In genomic region chr20:54207743-54208491, GRCh38 we compare ENCODE assay signal across 8 cellular contexts. TPM values are rescaled to one million over a fixed set of nuclear protein-coding genes. Genes with fewer than 3 reads are reported as not detected.
DNase-seq lines count a peak whose midpoint lies in the region; ATAC-seq, FAIRE-seq and TF ChIP-seq lines count a peak whose summit lies in the region.

TSS of gene PFDN4 (plus strand) at chr20:54208087. CDS start at chr20:54208101, 14 bp downstream.

- peak within 1 kb of the TSS; percentile 89 for H3K4me2 ChIP-seq in HepG2 (ENCODE audit: low read depth, low read length)

- WGBS in HepG2 (ENCODE audit: low lambda C conversion rate): under 1% methylated on average over 35 of the region's 73 CpGs

- peak within 1 kb of the TSS; percentile 94 for H3K4me3 Mint-ChIP-seq in activated CD4-positive, alpha-beta T cell treated with anti-CD3 and anti-CD28 coated beads, Interleukin-2, amount 10 ng/mL, durations not matched to agents 7 days and 5 days

- no peaks in the 10 kb centered on the region for H3K9me3 Mint-ChIP-seq in activated CD4-positive, alpha-beta T cell treated with anti-CD3 and anti-CD28 coated beads, Interleukin-2, amount 10 ng/mL, durations not matched to agents 7 days and 5 days

- H3K9ac ChIP-seq in HepG2 (ENCODE audit: insufficient read depth, low read depth, low read length): peak within 1 kb of the TSS; percentile 97

- TF ChIP-seq RAD21 in HepG2 (CRISPR knock-in tag; IDR thresholded peaks at IDR 0.05): peak; percentile 63

- CTCF ChIA-PET in activated CD4-positive, alpha-beta T cell treated with anti-CD3 and anti-CD28 coated beads, Interleukin-2, amount 10 ng/mL, durations not matched to agents 7 days and 5 days (lab: Charles Lee): interaction anchor here (0.6 to 1.7 kb wide), 15 partner anchors 8 to 441 kb away, joined by 3 to 8 read pairs (median 3); no protein-coding TSS in a partner anchor
- CTCF ChIA-PET in HepG2 (lab: Yijun Ruan, JAX; ENCODE audit: low intra/inter-chr PET ratio, low total read pairs): interaction anchor here (1.1 to 2.2 kb wide), 2 partner anchors 8 to 111 kb away, joined by 3 to 7 read pairs; no protein-coding TSS in a partner anchor

- peaks cover 0 to 6% of the 10 kb centered on the region in 2 experiments; a peak in 1 of 5 replicates for H3K27me3 ChIP-seq in HepG2 (ENCODE audit: control insufficient read depth in 1 of 2, insufficient read depth in 2 of 2, low read length in 2 of 2)

- POLR2A ChIA-PET in activated CD4-positive, alpha-beta T cell treated with anti-CD3 and anti-CD28 coated beads, Interleukin-2, amount 10 ng/mL, durations not matched to agents 7 days and 5 days (lab: Charles Lee): interaction anchor here (0.7 kb wide), 1 partner anchor 658 kb away, joined by 3 read pairs; no protein-coding TSS in a partner anchor
- POLR2A ChIA-PET in HepG2 (lab: Yijun Ruan, JAX): interaction anchor here (0.7 to 2.7 kb wide), 17 partner anchors 11 to 707 kb away, joined by 3 to 24 read pairs (median 4); partner anchors contain the start of gene BCAS1

- H4K20me1 ChIP-seq in HepG2 (ENCODE audit: insufficient read depth, low read length): peaks cover 29% of the 10 kb centered on the region

- TSS peak; percentile 46 for BruUV-seq in HepG2 (replicated peaks; lab: Mats Ljungman, UMichigan)

- H3K79me2 ChIP-seq in HepG2 (ENCODE audit: insufficient read depth, low read length): peaks cover 47% of the 10 kb centered on the region

- TF ChIP-seq EP300 in HepG2 (IDR thresholded peaks at IDR 0.05; ENCODE audit: low read depth in 2 of 2, low read length in 2 of 2): peak; percentile 43 to 61; a peak in 3 of 4 replicates
- TF ChIP-seq EP300 in HepG2 (CRISPR knock-in tag; IDR thresholded peaks at IDR 0.05; ENCODE audit: borderline replicate concordance): no peak; the same call in 1 of the 2 replicates

- H3K36me3 ChIP-seq in HepG2 (replicated peaks in 1 of 2; ENCODE audit: control insufficient read depth in 1 of 2, insufficient read depth in 2 of 2, low read length in 2 of 2): peaks cover 10 to 20% of the 10 kb centered on the region in 2 experiments; a peak in 4 of 5 replicates

- peak within 1 kb of the TSS; percentile 100 for H3K27ac Mint-ChIP-seq in activated CD4-positive, alpha-beta T cell treated with anti-CD3 and anti-CD28 coated beads, Interleukin-2, amount 10 ng/mL, durations not matched to agents 7 days and 5 days

- H3K27ac ChIP-seq in C4-2B: peak within 1 kb of the TSS; percentile 94
- H3K27ac ChIP-seq in HepG2 (ENCODE audit: extremely low read length, insufficient read depth, low read length): peak within 1 kb of the TSS; percentile 97

- peak; percentile 97 for TF ChIP-seq CTCF in C4-2B (conservative IDR thresholded peaks at IDR 0.05)
- TF ChIP-seq CTCF in HepG2 (CRISPR knock-in tag; IDR thresholded peaks at IDR 0.05): peak; percentile 99

- in situ Hi-C loops in HepG2 (cut with HindIII; ENCODE audit: extremely low pct_ligation_motif_present, low pct_unique_long_range_greater_than_20kb): loop anchor here (10.0 to 25.0 kb wide), 2 partner anchors 633 to 1121 kb away; no protein-coding TSS in a partner anchor

- H3K27me3 Mint-ChIP-seq in activated CD4-positive, alpha-beta T cell treated with anti-CD3 and anti-CD28 coated beads, Interleukin-2, amount 10 ng/mL, durations not matched to agents 7 days and 5 days: no peaks in the 10 kb centered on the region

- ATAC-seq in HG03442 (IDR thresholded peaks at IDR 0.05; ENCODE audit: unreplicated experiment) (peak; percentile 94), HepG2 (peak; percentile 95)

- TF ChIP-seq POLR2A in HepG2 (IDR thresholded peaks at IDR 0.05; ENCODE audit: insufficient read depth in 1 of 2, low read depth in 2 of 2, low read length in 2 of 2): peak; percentile 59 to 80; a peak in 3 of 4 replicates

- intact Hi-C loops in HepG2 (cut with micrococcal nuclease; ENCODE audit: unreplicated experiment): no loop called here

- peak within 1 kb of the TSS; percentile 77 to 100 (median 82) for H3K4me3 ChIP-seq in HepG2 (replicated peaks in 1 of 3; ENCODE audit: insufficient read depth in 1 of 3, low read depth in 2 of 3, low read length in 3 of 3)

- FAIRE-seq in GM19239 (lab: Jason Lieb, UNC) (peak; percentile 82), HepG2 (lab: Jason Lieb, UNC) (peak; percentile 87)

- peaks cover 50% of the 10 kb centered on the region for H3K4me1 ChIP-seq in HepG2 (ENCODE audit: insufficient read depth, low read length)

- peaks cover 9% of the 10 kb centered on the region for H3K36me3 Mint-ChIP-seq in activated CD4-positive, alpha-beta T cell treated with anti-CD3 and anti-CD28 coated beads, Interleukin-2, amount 10 ng/mL, durations not matched to agents 7 days and 5 days (ENCODE audit: low read depth)

- peaks cover 22% of the 10 kb centered on the region for H3K4me1 Mint-ChIP-seq in activated CD4-positive, alpha-beta T cell treated with anti-CD3 and anti-CD28 coated beads, Interleukin-2, amount 10 ng/mL, durations not matched to agents 7 days and 5 days

- DNase-seq in GM19239 (ENCODE audit: insufficient read length, low spot score): peak; percentile 87
- peak; percentile 59 to 68 for DNase-seq in NCI-H524 (lab: John Stamatoyannopoulos, UW)
- peak; percentile 77 for DNase-seq in activated CD4-positive, alpha-beta T cell treated with anti-CD3 and anti-CD28 coated beads, Interleukin-2, amount 10 ng/mL, durations not matched to agents 7 days and 5 days
- peak; percentile 77 for DNase-seq in dedifferentiated amniotic fluid mesenchymal stem cell (ENCODE audit: extremely low spot score)
- DNase-seq in HepG2 (ENCODE audit: low spot score): peak; percentile 88
- DNase-seq in stimulated activated CD4-positive, alpha-beta T cell treated with anti-CD3 and anti-CD28 coated beads, Interleukin-4, amount 100 ng/mL, for 1 hour: peak; percentile 79

- H3K9me3 ChIP-seq in HepG2 (ENCODE audit: low read length): no peaks in the 10 kb centered on the region; the same call in 1 of the 2 replicates

- peak within 1 kb of the TSS; percentile 98 for H2AFZ ChIP-seq in HepG2 (ENCODE audit: low read length)

TF ChIP-seq in HepG2, 621 proteins besides CTCF, POLR2A, EP300 and RAD21 (continues in another document):
- no peak; the same call in 1 of the 2 replicates for TF ChIP-seq ZZZ3 (CRISPR knock-in tag; IDR thresholded peaks at IDR 0.05; ENCODE audit: borderline replicate concordance)
- peak; percentile 83 for TF ChIP-seq ISL2 (CRISPR knock-in tag; IDR thresholded peaks at IDR 0.05)
- peak in 1 of 2 experiments; percentile 11; a peak in 1 of 4 replicates for TF ChIP-seq REST (IDR thresholded peaks at IDR 0.05; ENCODE audit: borderline replicate concordance in 1 of 2, low read depth in 1 of 2, low read length in 2 of 2)
- peak; percentile 90 for TF ChIP-seq ZMYM4 (CRISPR knock-in tag; IDR thresholded peaks at IDR 0.05)
- 0 out of 2 replicates have a peak, but pooled peaks have one; percentile 63 for TF ChIP-seq ZMYM2 (CRISPR knock-in tag; IDR thresholded peaks at IDR 0.05)

RNA-seq across cellular contexts. Expression of gene PFDN4, which starts in this region (rescaled TPM):
- total RNA-seq in activated CD4-positive, alpha-beta T cell treated with anti-CD3 and anti-CD28 coated beads, Interleukin-2, amount 10 ng/mL, durations not matched to agents 7 days and 5 days: 10 to 100 TPM; 26.8 to 27.7 TPM
- 227 and 299 TPM in 2 replicates for total RNA-seq in HepG2 (2016; rRNA removed; fragmentation: Illumina TruSeq; extraction: Trizol)
- total RNA-seq in HepG2 (2016; cell fraction: cytosol; rRNA removed; fragmentation: Illumina TruSeq; extraction: Trizol; ENCODE audit: low read depth): 116 and 137 TPM in 2 replicates
- total RNA-seq in HepG2 (2016; cell fraction: insoluble cytoplasmic fraction; rRNA removed; fragmentation: Illumina TruSeq; extraction: Trizol): 227 and 317 TPM in 2 replicates
- 141 and 157 TPM in 2 replicates for total RNA-seq in HepG2 (2016; cell fraction: membrane; rRNA removed; fragmentation: Illumina TruSeq; extraction: Trizol)
- total RNA-seq in HepG2 (2016; cell fraction: nucleus; rRNA removed; fragmentation: Illumina TruSeq; extraction: Trizol): 81.8 and 87.1 TPM in 2 replicates
- polyA plus RNA-seq in HepG2 (2011; rRNA removed): 41.7 and 59.8 TPM in 2 replicates
- 37.0 and 54.6 TPM in 2 replicates for polyA plus RNA-seq in HepG2 (2011; cell fraction: cytosol; rRNA removed)
- polyA plus RNA-seq in HepG2 (2011; cell fraction: nucleus; rRNA removed): 11.6 and 20.3 TPM in 2 replicates
- polyA plus RNA-seq in HepG2 (2012): 152 and 165 TPM in 2 replicates
- 106 and 114 TPM in 2 replicates for polyA plus RNA-seq in HepG2 (2016; cell fraction: cytosol; fragmentation: Illumina TruSeq; extraction: Trizol; ENCODE audit: low read depth)
- 248 and 300 TPM in 2 replicates for polyA plus RNA-seq in HepG2 (2016; cell fraction: insoluble cytoplasmic fraction; fragmentation: Illumina TruSeq; extraction: Trizol; ENCODE audit: low read depth)
- 116 and 120 TPM in 2 replicates for polyA plus RNA-seq in HepG2 (2016; cell fraction: membrane; fragmentation: Illumina TruSeq; extraction: Trizol; ENCODE audit: low read depth)
- 122 and 141 TPM in 2 replicates for polyA plus RNA-seq in HepG2 (2016; cell fraction: nucleus; fragmentation: Illumina TruSeq; extraction: Trizol; ENCODE audit: insufficient read depth, low read depth)
- 0.28 and 1.1 TPM in 2 replicates for polyA minus RNA-seq in HepG2 (2011; rRNA and poly(A)+ RNA removed; ENCODE audit: low replicate concordance)
- 31.9 and 32.4 TPM in 2 replicates for polyA minus RNA-seq in HepG2 (2011; cell fraction: cytosol; rRNA and poly(A)+ RNA removed)
- 16.5 and 23.9 TPM in 2 replicates for polyA minus RNA-seq in HepG2 (2011; cell fraction: nucleus; rRNA and poly(A)+ RNA removed)

Comparison
In these comparisons a context has a peak if more than half of its experiments do, and no peak if none do; other contexts are left out.
1. Peak in every context shown above with its lines: DNase-seq, ATAC-seq, H3K4me3 ChIP-seq and H3K27ac ChIP-seq.